Comparison of ENCODE assay signal across 8 cellular contexts in genomic region chr10:104122273-104123107, GRCh38. TPM values are rescaled to one million over a fixed set of nuclear protein-coding genes. Genes with fewer than 3 reads are reported as not detected.
DNase-seq lines count a peak whose midpoint lies in the region; ATAC-seq, FAIRE-seq and TF ChIP-seq lines count a peak whose summit lies in the region.

No MANE protein-coding gene starts in this region.

- H3K36me3 Mint-ChIP-seq in activated naive CD8-positive, alpha-beta T cell treated with anti-CD3 and anti-CD28 coated beads for 36 hours: peaks cover 24% of the 10 kb centered on the region

- no peak for FAIRE-seq in small intestine (lab: Jason Lieb, UNC)

- H3K27ac ChIP-seq in 22Rv1: peak overlapping the region; percentile 97
- H3K27ac ChIP-seq in HUES64 (ENCODE audit: low read depth, low read length): peak overlapping the region; percentile 94
- H3K27ac ChIP-seq in hepatocyte: peak overlapping the region; percentile 76
- peak overlapping the region; percentile 82 to 87 for H3K27ac ChIP-seq in small intestine (ENCODE audit: low read depth in 1 of 2, low read length in 1 of 2)

- H3K4me3 ChIP-seq in HUES64 (ENCODE audit: low read length) (peak overlapping the region; percentile 93), hepatocyte (peak overlapping the region; percentile 57), small intestine (ENCODE audit: low read depth in 1 of 2, low read length in 2 of 2) (peak overlapping the region; percentile 63 to 79)

- 15% methylated on average over 17 of the region's 20 CpGs for WGBS in HUES64
- 25% methylated on average over 20 of the region's 20 CpGs for WGBS in hepatocyte (ENCODE audit: low lambda C conversion rate, missing lambda C conversion rate)
- 17 to 20% (median 18%) methylated on average over 20 of the region's 20 CpGs for WGBS in small intestine, 3 donors

- in situ Hi-C loops in GM13976 (cut with MboI; ENCODE audit: low sequenced_read_pairs, unreplicated experiment): no loop called here

- H3K9ac ChIP-seq in HUES64 (ENCODE audit: low read depth, low read length): peak overlapping the region; percentile 93

- H3K9me3 Mint-ChIP-seq in activated naive CD8-positive, alpha-beta T cell treated with anti-CD3 and anti-CD28 coated beads for 36 hours: no peaks in the 10 kb centered on the region

- TF ChIP-seq CTCF in 22Rv1 (IDR thresholded peaks at IDR 0.05) (no peak), GM13976 (IDR thresholded peaks at IDR 0.05; ENCODE audit: borderline replicate concordance, control extremely low read depth, extremely low read depth, insufficient read depth, missing control alignments) (no peak), hepatocyte (IDR thresholded peaks at IDR 0.05; ENCODE audit: poor library complexity) (no peak)

- H3K9me2 ChIP-seq in hepatocyte (replicated peaks; ENCODE audit: insufficient read depth): no peaks in the 10 kb centered on the region

- H3K79me2 ChIP-seq in hepatocyte: no peaks in the 10 kb centered on the region

- no peak for ATAC-seq in HG03139 (IDR thresholded peaks at IDR 0.05; ENCODE audit: unreplicated experiment)
- no peak for ATAC-seq in HG03095 (IDR thresholded peaks at IDR 0.05; ENCODE audit: unreplicated experiment)

- DNase-seq in GM13976 (ENCODE audit: low spot score) (peak; percentile 14), hepatocyte (ENCODE audit: low spot score) (no peak), small intestine (no peak)
- DNase-seq in activated naive CD8-positive, alpha-beta T cell treated with anti-CD3 and anti-CD28 coated beads for 36 hours: no peak

- H4K20me1 ChIP-seq in hepatocyte (ENCODE audit: insufficient read depth, poor library complexity, severe bottlenecking): no peaks in the 10 kb centered on the region

- H3K9me3 ChIP-seq in HUES64 (ENCODE audit: insufficient read depth, low read depth, low read length) (no peaks in the 10 kb centered on the region), hepatocyte (ENCODE audit: low read depth) (no peaks in the 10 kb centered on the region), small intestine (ENCODE audit: control insufficient read depth, low read depth) (no peaks in the 10 kb centered on the region)

- peak overlapping the region; percentile 97 for H3K27ac Mint-ChIP-seq in activated naive CD8-positive, alpha-beta T cell treated with anti-CD3 and anti-CD28 coated beads for 36 hours

- H3K36me3 ChIP-seq in HUES64 (ENCODE audit: insufficient read depth, low read length) (peaks cover 11% of the 10 kb centered on the region; the same call in 1 of the 2 replicates), hepatocyte (replicated peaks; ENCODE audit: insufficient read depth, low read depth) (no peaks in the 10 kb centered on the region), small intestine (ENCODE audit: control insufficient read depth in 2 of 2, insufficient read depth in 2 of 2, low read length in 2 of 2) (no peaks in the 10 kb centered on the region)

- peak overlapping the region; percentile 90 for H3K4me3 Mint-ChIP-seq in activated naive CD8-positive, alpha-beta T cell treated with anti-CD3 and anti-CD28 coated beads for 36 hours

- peak overlapping the region; percentile 72 for H2AFZ ChIP-seq in hepatocyte

- peaks cover 38% of the 10 kb centered on the region for H3K4me1 Mint-ChIP-seq in activated naive CD8-positive, alpha-beta T cell treated with anti-CD3 and anti-CD28 coated beads for 36 hours

- H3K27me3 ChIP-seq in HUES64 (ENCODE audit: insufficient read depth, low read length): no peaks in the 10 kb centered on the region
- H3K27me3 ChIP-seq in hepatocyte: no peaks in the 10 kb centered on the region
- H3K27me3 ChIP-seq in small intestine (ENCODE audit: control insufficient read depth in 2 of 2, insufficient read depth in 2 of 2, low read length in 2 of 2): no peaks in the 10 kb centered on the region

- peak overlapping the region; percentile 76 for H3K4me2 ChIP-seq in hepatocyte

- H3K27me3 Mint-ChIP-seq in activated naive CD8-positive, alpha-beta T cell treated with anti-CD3 and anti-CD28 coated beads for 36 hours: no peaks in the 10 kb centered on the region

- H3K4me1 ChIP-seq in HUES64 (ENCODE audit: insufficient read depth, low read length) (peaks cover 19% of the 10 kb centered on the region), hepatocyte (ENCODE audit: insufficient read depth) (peaks cover 7% of the 10 kb centered on the region), small intestine (ENCODE audit: control insufficient read depth in 2 of 2, insufficient read depth in 1 of 2, low read depth in 1 of 2, low read length in 1 of 2) (peaks cover 0 to 3% of the 10 kb centered on the region in 2 donors)

RNA-seq across cellular contexts. Expression of gene SFR1, which starts 0.5 kb away (rescaled TPM):
- 9.2 TPM for polyA plus RNA-seq in HUES64 (2013, experiment 1 of 2)
- 15.7 TPM for polyA plus RNA-seq in HUES64 (2013, experiment 2 of 2)
- 10 to 100 TPM; 17.6 to 19.6 TPM for total RNA-seq in activated naive CD8-positive, alpha-beta T cell treated with anti-CD3 and anti-CD28 coated beads for 36 hours
- 7.1 and 7.3 TPM in 2 replicates for total RNA-seq in hepatocyte
- 6.0 and 7.1 TPM in 2 replicates for polyA plus RNA-seq in hepatocyte
- 1 to 10 TPM; 3.1 to 7.8 (median 7.0) TPM for polyA plus RNA-seq in small intestine

RNA-seq across cellular contexts. Expression of gene COL17A1, which starts 36.8 kb away (rescaled TPM):
- polyA plus RNA-seq in HUES64 (2013, experiment 1 of 2): 1.5 TPM
- 1.3 TPM for polyA plus RNA-seq in HUES64 (2013, experiment 2 of 2)
- not detected for total RNA-seq in activated naive CD8-positive, alpha-beta T cell treated with anti-CD3 and anti-CD28 coated beads for 36 hours
- 5.7 and 7.5 TPM in 2 replicates for total RNA-seq in hepatocyte
- polyA plus RNA-seq in hepatocyte (2.1 and 3.3 TPM in 2 replicates), small intestine (10 to 100 TPM; 13.9 to 78.1 (median 57.0) TPM)
